Comparison of ENCODE assay signal across 35 cellular contexts in genomic region chr13:54174001-54174400, GRCh38.
"Had no signal": no experiment of that assay in that cellular context is flagged by ENCODE, and none has a peak within 500 bp of the region (broad histone marks: within the 10 kb centered on the region; RNA-seq: fewer than 3 reads in every experiment).

No MANE protein-coding gene starts in this region.

- H3K27me3 ChIP-seq: MG63 had no signal

- H3K27ac ChIP-seq: KMS-11 had no signal

- H3K4me3 ChIP-seq: MG63 had no signal

- H3K9me3 ChIP-seq: MG63 had no signal

- DNase-seq: Karpas-422, Kasumi-1, MG63, MM.1S, MV-4-11, NCI-H1048, NCI-H1092, NCI-H1092 treated with DMSO at 0.1 percent for 48 hours, NCI-H1105, NCI-H1105 treated with DMSO at 0.1 percent for 48 hours, NCI-H1417, NCI-H1417 treated with DMSO at 0.1 percent for 48 hours, NCI-H1436, NCI-H1436 treated with DMSO at 0.1 percent for 48 hours, NCI-H146, NCI-H1694, NCI-H1694 treated with DMSO at 0.1 percent for 48 hours, NCI-H187, NCI-H187 treated with DMSO at 0.1 percent for 48 hours, NCI-H1930, NCI-H2029, NCI-H2029 treated with DMSO at 0.1 percent for 48 hours, NCI-H2081, NCI-H2081 treated with DMSO at 0.1 percent for 48 hours, NCI-H2107, NCI-H2171, NCI-H2171 treated with DMSO at 0.1 percent for 48 hours, NCI-H2227 treated with DMSO at 0.1 percent for 48 hours, NCI-H226, NCI-H345, NCI-H446, NCI-H446 treated with DMSO at 0.1 percent for 48 hours, NCI-H510A, NCI-H510A treated with DMSO at 0.1 percent for 48 hours had no signal

- H3K36me3 ChIP-seq: MG63 had no signal
